Comparison of ENCODE assay signal across 11 cellular contexts in genomic region chr17:72931163-72931562, GRCh38.
DNase-seq lines count a peak whose midpoint lies in the region; ATAC-seq, FAIRE-seq and TF ChIP-seq lines count a peak whose summit lies in the region.
"Had no signal": no experiment of that assay in that cellular context is flagged by ENCODE, and none has a peak within 500 bp of the region (broad histone marks: within the 10 kb centered on the region; RNA-seq: fewer than 3 reads in every experiment).

No MANE protein-coding gene starts in this region.

- H3K4me2 ChIP-seq in Loucy (ENCODE audit: low read depth, low read length, poor library complexity, severe bottlenecking), result peak overlapping the region; percentile 20

- FAIRE-seq in urothelium cell line (lab: Jason Lieb, UNC), result no peak
- FAIRE-seq: endothelial cell of umbilical vein had no signal

- H3K9ac ChIP-seq in Loucy (ENCODE audit: low read depth, low read length, poor library complexity, severe bottlenecking), result no peak overlapping the region

- POLR2A ChIA-PET in GM10248 (lab: Yijun Ruan, JAX), result no interaction called here

- no peaks in the 10 kb centered on the region for H3K36me3 ChIP-seq in Loucy (ENCODE audit: insufficient read depth, low read length)

- ATAC-seq in GM19328 (IDR thresholded peaks at IDR 0.05; ENCODE audit: unreplicated experiment) (peak; percentile 69), GM18502 (IDR thresholded peaks at IDR 0.05; ENCODE audit: poor library complexity, unreplicated experiment) (no peak)
- ATAC-seq in effector memory CD8-positive, alpha-beta T cell (replicated peaks), result no peak

- no peaks in the 10 kb centered on the region for H3K79me2 ChIP-seq in Loucy (ENCODE audit: insufficient read depth, low read length)

- DNase-seq in GM10248 (ENCODE audit: extremely low spot score) (peak; percentile 47), urothelium cell line (ENCODE audit: low spot score) (no peak), GF-D8 (lab: John Stamatoyannopoulos, UW) (no peak), NCI-H1930 (lab: John Stamatoyannopoulos, UW) (no peak)
- no peak for DNase-seq in effector memory CD8-positive, alpha-beta T cell
- DNase-seq: islet precursor cell had no signal

- H2AFZ ChIP-seq in Loucy (ENCODE audit: low read length), result no peak overlapping the region

- H3K4me1 ChIP-seq in Loucy (ENCODE audit: insufficient read depth, low read length, poor library complexity, severe bottlenecking), result peaks cover 13% of the 10 kb centered on the region

- CTCF ChIA-PET in GM10248 (lab: Yijun Ruan, JAX), result interaction anchor here (1.6 kb wide), 1 partner anchor 206 kb away, joined by 3 read pairs; no protein-coding TSS in a partner anchor

- no peaks in the 10 kb centered on the region for H3F3A ChIP-seq in Loucy (ENCODE audit: low read depth)

- no peaks in the 10 kb centered on the region for H3K27me3 ChIP-seq in Loucy (ENCODE audit: insufficient read depth, low read length, poor library complexity, severe bottlenecking)

- no peaks in the 10 kb centered on the region for H3K36me3 Mint-ChIP-seq in effector memory CD8-positive, alpha-beta T cell (ENCODE audit: insufficient read depth)

- no peaks in the 10 kb centered on the region for H3K9me3 Mint-ChIP-seq in effector memory CD8-positive, alpha-beta T cell
- H3K9me3 Mint-ChIP-seq: activated naive CD4-positive, alpha-beta T cell treated with anti-CD3 and anti-CD28 coated beads, Interleukin-2, amount 50 U/mL, for 24 hours had no signal

- no peak overlapping the region for H3K4me3 Mint-ChIP-seq in effector memory CD8-positive, alpha-beta T cell
- H3K4me3 Mint-ChIP-seq: activated naive CD4-positive, alpha-beta T cell treated with anti-CD3 and anti-CD28 coated beads, Interleukin-2, amount 50 U/mL, for 24 hours had no signal

- no peaks in the 10 kb centered on the region for H3K9me3 ChIP-seq in Loucy (ENCODE audit: insufficient read depth, low read depth, low read length)

- peak overlapping the region; percentile 22 for H3K4me3 ChIP-seq in Loucy (ENCODE audit: low read length, poor library complexity, severe bottlenecking)

- H3K4me1 Mint-ChIP-seq in effector memory CD8-positive, alpha-beta T cell (ENCODE audit: low read depth in 2 of 2), result peaks cover 16 to 21% of the 10 kb centered on the region in 2 donors

- H3K9me2 ChIP-seq in Loucy (replicated peaks; ENCODE audit: low read depth, low read length), result no peaks in the 10 kb centered on the region

- H3K27me3 Mint-ChIP-seq in effector memory CD8-positive, alpha-beta T cell, result no peaks in the 10 kb centered on the region
- H3K27me3 Mint-ChIP-seq: activated naive CD4-positive, alpha-beta T cell treated with anti-CD3 and anti-CD28 coated beads, Interleukin-2, amount 50 U/mL, for 24 hours had no signal

- no peaks in the 10 kb centered on the region for H4K20me1 ChIP-seq in Loucy (ENCODE audit: insufficient read depth, low read length, poor library complexity, severe bottlenecking)

- TF ChIP-seq CTCF in GM10248 (IDR thresholded peaks at IDR 0.05; ENCODE audit: control extremely low read depth, extremely low read depth, low read depth, missing control alignments) (no peak), Loucy (conservative IDR thresholded peaks at IDR 0.05; ENCODE audit: low read length) (no peak)

- peak overlapping the region; percentile 7 to 73 for H3K27ac Mint-ChIP-seq in effector memory CD8-positive, alpha-beta T cell
- H3K27ac Mint-ChIP-seq: activated naive CD4-positive, alpha-beta T cell treated with anti-CD3 and anti-CD28 coated beads, Interleukin-2, amount 50 U/mL, for 24 hours had no signal
